1 cellular context compared by ENCODE assay signal in the genomic region with DNA sequence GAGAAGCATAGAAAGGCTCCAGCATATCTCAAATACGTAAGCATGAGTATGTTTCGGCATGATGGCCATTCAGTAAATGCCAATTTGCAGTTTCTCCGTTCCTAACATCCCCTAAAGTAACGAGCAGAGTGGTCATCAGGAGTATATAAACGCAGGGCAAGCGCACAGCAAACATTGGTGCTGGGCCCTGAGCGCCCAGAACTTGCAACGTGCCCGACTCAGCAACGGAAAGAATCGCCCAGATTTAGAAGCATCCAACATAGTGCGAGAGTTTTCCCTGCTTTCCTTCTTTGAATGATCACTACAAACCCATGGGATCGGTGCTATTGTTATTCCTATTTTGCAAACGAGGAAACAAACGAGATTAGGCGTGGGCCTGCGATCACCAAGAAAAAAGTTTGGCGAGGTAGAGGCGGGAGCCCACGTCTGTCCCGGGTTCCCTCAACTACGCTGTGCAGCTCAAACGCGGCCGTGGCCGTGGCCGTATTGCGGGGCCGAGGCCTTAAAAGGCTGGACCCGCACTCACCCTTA.
TF ChIP-seq lines count a peak whose summit lies in the region.

No MANE protein-coding gene starts in this region.

TF ChIP-seq in IMR-90, 13 proteins besides CTCF, POLR2A, EP300 and RAD21:
- no peak for TF ChIP-seq SMC3 (IDR thresholded peaks at IDR 0.05; ENCODE audit: low read depth, low read length)
- TF ChIP-seq MAZ (IDR thresholded peaks at IDR 0.05; ENCODE audit: borderline replicate concordance, low read depth, low read length) = no peak
- no peak for TF ChIP-seq USF2 (IDR thresholded peaks at IDR 0.05; ENCODE audit: low read depth, low read length)
- no peak for TF ChIP-seq FOS (IDR thresholded peaks at IDR 0.05; ENCODE audit: low read depth, low read length)
- no peak for TF ChIP-seq NFE2L2 (IDR thresholded peaks at IDR 0.05; ENCODE audit: low read depth, low read length)
- TF ChIP-seq MXI1 (IDR thresholded peaks at IDR 0.05; ENCODE audit: borderline replicate concordance, low read depth, low read length) = no peak; the same call in 1 of the 2 replicates
- no peak for TF ChIP-seq MAFK (IDR thresholded peaks at IDR 0.05; ENCODE audit: low read depth, low read length)
- TF ChIP-seq CEBPB (IDR thresholded peaks at IDR 0.05; ENCODE audit: low read depth, low read length) = no peak
- no peak for TF ChIP-seq RCOR1 (IDR thresholded peaks at IDR 0.05; ENCODE audit: insufficient replicate concordance, low read length)
- no peak for TF ChIP-seq ELK1 (IDR thresholded peaks at IDR 0.05; ENCODE audit: borderline replicate concordance, low read depth, low read length)
- no peak for TF ChIP-seq RFX5 (IDR thresholded peaks at IDR 0.05; ENCODE audit: low read depth, low read length)
- TF ChIP-seq CHD1 (IDR thresholded peaks at IDR 0.05; ENCODE audit: low read depth, low read length) = no peak
- TF ChIP-seq BHLHE40 (IDR thresholded peaks at IDR 0.05; ENCODE audit: low read depth, low read length) = no peak
